Comparison of ENCODE assay signal across 27 cellular contexts in the genomic region with DNA sequence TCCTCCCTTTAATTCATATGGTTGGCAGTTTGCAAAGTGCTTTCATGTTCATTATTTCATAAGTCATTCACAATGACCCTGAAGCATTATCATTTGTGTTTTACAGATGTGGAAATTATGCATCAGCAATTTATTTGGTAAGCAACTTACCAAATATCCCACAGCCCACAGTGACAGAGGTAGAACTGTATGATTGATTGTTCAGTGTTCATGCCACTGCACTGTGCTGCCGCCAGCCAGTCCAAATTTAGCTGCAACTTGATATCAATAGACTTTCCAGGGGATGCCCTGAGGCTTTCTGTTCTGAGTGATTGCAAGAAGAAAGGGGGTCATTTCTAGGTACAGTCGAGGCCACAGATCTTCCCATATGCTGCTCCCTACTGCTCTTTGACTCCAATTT.
"Had no signal": no experiment of that assay in that cellular context is flagged by ENCODE, and none has a peak within 500 bp of the region (broad histone marks: within the 10 kb centered on the region; RNA-seq: fewer than 3 reads in every experiment).

No MANE protein-coding gene starts in this region.

- H3K9me3 Mint-ChIP-seq: activated CD4-positive, alpha-beta T cell treated with anti-CD3 and anti-CD28 coated beads, Interleukin-2, amount 10 ng/mL, durations not matched to agents 7 days and 5 days; activated naive CD4-positive, alpha-beta T cell treated with anti-CD3 and anti-CD28 coated beads, Interleukin-2, amount 50 U/mL, for 24 hours; activated naive CD8-positive, alpha-beta T cell treated with anti-CD3 and anti-CD28 coated beads, Interleukin-2, amount 50 U/mL, for 24 hours; activated T-cell treated with anti-CD3 and anti-CD28 coated beads, Interleukin-2, amount 50 U/mL, for 24 hours; dendritic cell treated with granulocyte-macrophage colony-stimulating factor and Interleukin-4, amounts not matched to agents 40 ng/mL and 50 ng/mL, for 4 days; endodermal cell; stimulated activated naive B cell treated with anti-CD40 and anti-IgM and Interleukin-4, amounts not matched to agents 10 μg/mL and 1 μg/mL and 100 μg/mL, for 72 hours had no signal

- H3K9me3 ChIP-seq: esophagus muscularis mucosa, pancreas, prostate gland, sigmoid colon, stomach, thyroid gland, upper lobe of right lung had no signal

- H3K36me3 ChIP-seq: esophagus muscularis mucosa, pancreas, prostate gland, sigmoid colon, stomach, thyroid gland, upper lobe of right lung had no signal

- H3K4me3 Mint-ChIP-seq: activated CD4-positive, alpha-beta memory T cell treated with anti-CD3 and anti-CD28 coated beads, Interleukin-2, amount 10 ng/mL, durations not matched to agents 7 days and 5 days; activated CD4-positive, alpha-beta T cell treated with anti-CD3 and anti-CD28 coated beads, Interleukin-2, amount 10 ng/mL, durations not matched to agents 7 days and 5 days; activated naive CD4-positive, alpha-beta T cell treated with anti-CD3 and anti-CD28 coated beads, Interleukin-2, amount 50 U/mL, for 24 hours; activated naive CD8-positive, alpha-beta T cell treated with anti-CD3 and anti-CD28 coated beads, Interleukin-2, amount 50 U/mL, for 24 hours; activated T-cell treated with anti-CD3 and anti-CD28 coated beads, Interleukin-2, amount 50 U/mL, for 24 hours; central memory CD8-positive, alpha-beta T cell; dendritic cell treated with granulocyte-macrophage colony-stimulating factor and Interleukin-4, amounts not matched to agents 40 ng/mL and 50 ng/mL, for 4 days; endodermal cell; naive thymus-derived CD8-positive, alpha-beta T cell; neural crest cell; stimulated activated naive B cell treated with anti-CD40 and anti-IgM and Interleukin-4, amounts not matched to agents 10 μg/mL and 1 μg/mL and 100 μg/mL, for 72 hours; WTC11 had no signal

- H3K27ac ChIP-seq: esophagus muscularis mucosa, pancreas, prostate gland, sigmoid colon, stomach, thyroid gland, upper lobe of right lung had no signal

- H3K4me3 ChIP-seq: esophagus muscularis mucosa, pancreas, prostate gland, sigmoid colon, stomach, thyroid gland, upper lobe of right lung had no signal

- H3K36me3 Mint-ChIP-seq: activated naive CD4-positive, alpha-beta T cell treated with anti-CD3 and anti-CD28 coated beads, Interleukin-2, amount 50 U/mL, for 24 hours; naive thymus-derived CD8-positive, alpha-beta T cell; stimulated activated naive B cell treated with anti-CD40 and anti-IgM and Interleukin-4, amounts not matched to agents 10 μg/mL and 1 μg/mL and 100 μg/mL, for 72 hours; WTC11 had no signal

- H3K27me3 ChIP-seq: esophagus muscularis mucosa, pancreas, sigmoid colon, stomach, thyroid gland, upper lobe of right lung had no signal

- DNase-seq: activated CD4-positive, alpha-beta memory T cell treated with anti-CD3 and anti-CD28 coated beads, Interleukin-2, amount 10 ng/mL, durations not matched to agents 7 days and 5 days; activated CD4-positive, alpha-beta T cell treated with anti-CD3 and anti-CD28 coated beads for 1 hour; activated CD4-positive, alpha-beta T cell treated with anti-CD3 and anti-CD28 coated beads, Interleukin-2, amount 10 ng/mL, durations not matched to agents 7 days and 5 days; activated CD8-positive, alpha-beta memory T cell treated with anti-CD3 and anti-CD28 coated beads, Interleukin-2, amount 50 U/mL, for 48 hours; activated naive CD8-positive, alpha-beta T cell treated with anti-CD3 and anti-CD28 coated beads, Interleukin-2, amount 50 U/mL, for 24 hours; activated T-cell treated with anti-CD3 and anti-CD28 coated beads, Interleukin-2, amount 50 U/mL, for 24 hours; endodermal cell; foreskin melanocyte; mammary epithelial cell; naive thymus-derived CD8-positive, alpha-beta T cell; nucleus accumbens; pancreas; sigmoid colon; stimulated activated CD4-positive, alpha-beta T cell treated with anti-CD3 and anti-CD28 coated beads, Interleukin-15, amount 100 ng/mL, for 24 hours; stimulated activated CD4-positive, alpha-beta T cell treated with anti-CD3 and anti-CD28 coated beads, Interleukin-2, amount 100 ng/mL, for 24 hours; stimulated activated naive B cell treated with anti-CD40 and anti-IgM and Interleukin-4, amounts not matched to agents 10 μg/mL and 1 μg/mL and 100 μg/mL, for 72 hours; stomach; T-helper 2 cell; thyroid gland; upper lobe of right lung had no signal

- H3K27me3 Mint-ChIP-seq: activated CD4-positive, alpha-beta memory T cell treated with anti-CD3 and anti-CD28 coated beads, Interleukin-2, amount 10 ng/mL, durations not matched to agents 7 days and 5 days; activated CD4-positive, alpha-beta T cell treated with anti-CD3 and anti-CD28 coated beads, Interleukin-2, amount 10 ng/mL, durations not matched to agents 7 days and 5 days; activated naive CD4-positive, alpha-beta T cell treated with anti-CD3 and anti-CD28 coated beads, Interleukin-2, amount 50 U/mL, for 24 hours; activated T-cell treated with anti-CD3 and anti-CD28 coated beads, Interleukin-2, amount 50 U/mL, for 24 hours; central memory CD8-positive, alpha-beta T cell had no signal

- H3K4me1 Mint-ChIP-seq: activated CD4-positive, alpha-beta memory T cell treated with anti-CD3 and anti-CD28 coated beads, Interleukin-2, amount 10 ng/mL, durations not matched to agents 7 days and 5 days; activated CD4-positive, alpha-beta T cell treated with anti-CD3 and anti-CD28 coated beads, Interleukin-2, amount 10 ng/mL, durations not matched to agents 7 days and 5 days; activated naive CD4-positive, alpha-beta T cell treated with anti-CD3 and anti-CD28 coated beads, Interleukin-2, amount 50 U/mL, for 24 hours; activated naive CD8-positive, alpha-beta T cell treated with anti-CD3 and anti-CD28 coated beads, Interleukin-2, amount 50 U/mL, for 24 hours; central memory CD8-positive, alpha-beta T cell; naive thymus-derived CD8-positive, alpha-beta T cell had no signal

- H3K27ac Mint-ChIP-seq: activated CD4-positive, alpha-beta memory T cell treated with anti-CD3 and anti-CD28 coated beads, Interleukin-2, amount 10 ng/mL, durations not matched to agents 7 days and 5 days; activated CD4-positive, alpha-beta T cell treated with anti-CD3 and anti-CD28 coated beads, Interleukin-2, amount 10 ng/mL, durations not matched to agents 7 days and 5 days; activated naive CD4-positive, alpha-beta T cell treated with anti-CD3 and anti-CD28 coated beads, Interleukin-2, amount 50 U/mL, for 24 hours; activated naive CD8-positive, alpha-beta T cell treated with anti-CD3 and anti-CD28 coated beads, Interleukin-2, amount 50 U/mL, for 24 hours; activated T-cell treated with anti-CD3 and anti-CD28 coated beads, Interleukin-2, amount 50 U/mL, for 24 hours; dendritic cell treated with granulocyte-macrophage colony-stimulating factor and Interleukin-4, amounts not matched to agents 40 ng/mL and 50 ng/mL, for 4 days; endodermal cell; naive thymus-derived CD8-positive, alpha-beta T cell; stimulated activated naive B cell treated with anti-CD40 and anti-IgM and Interleukin-4, amounts not matched to agents 10 μg/mL and 1 μg/mL and 100 μg/mL, for 72 hours; WTC11 had no signal

- H3K4me1 ChIP-seq: pancreas, prostate gland, stomach, upper lobe of right lung had no signal
